ENCODE assay signal across 1 cellular context in the genomic region with DNA sequence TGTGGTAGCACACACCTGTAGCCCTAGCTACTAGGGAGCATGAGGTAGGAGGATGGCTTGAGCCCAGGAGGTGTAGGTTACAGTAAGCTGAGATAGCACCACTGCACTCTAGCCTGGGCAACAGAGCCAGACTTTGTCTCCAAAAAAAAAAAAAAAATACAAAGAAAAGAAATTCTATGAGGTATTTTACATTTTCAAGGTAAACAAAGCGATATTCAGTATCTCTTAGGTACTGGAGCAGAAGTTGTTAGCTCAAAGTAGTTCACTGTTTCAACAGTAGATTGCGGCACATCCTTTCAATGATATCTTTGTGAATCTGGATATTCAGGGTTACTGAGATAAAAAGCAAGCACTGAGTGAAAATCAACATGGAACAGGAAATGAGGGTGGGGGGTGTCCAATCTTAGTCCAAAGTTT.
TF ChIP-seq lines count a peak whose summit lies in the region.

No MANE protein-coding gene starts in this region.

TF ChIP-seq in HepG2, 621 proteins besides CTCF, POLR2A, EP300 and RAD21 (continued from another document and continues in another):
- TF ChIP-seq, protein P1, sequence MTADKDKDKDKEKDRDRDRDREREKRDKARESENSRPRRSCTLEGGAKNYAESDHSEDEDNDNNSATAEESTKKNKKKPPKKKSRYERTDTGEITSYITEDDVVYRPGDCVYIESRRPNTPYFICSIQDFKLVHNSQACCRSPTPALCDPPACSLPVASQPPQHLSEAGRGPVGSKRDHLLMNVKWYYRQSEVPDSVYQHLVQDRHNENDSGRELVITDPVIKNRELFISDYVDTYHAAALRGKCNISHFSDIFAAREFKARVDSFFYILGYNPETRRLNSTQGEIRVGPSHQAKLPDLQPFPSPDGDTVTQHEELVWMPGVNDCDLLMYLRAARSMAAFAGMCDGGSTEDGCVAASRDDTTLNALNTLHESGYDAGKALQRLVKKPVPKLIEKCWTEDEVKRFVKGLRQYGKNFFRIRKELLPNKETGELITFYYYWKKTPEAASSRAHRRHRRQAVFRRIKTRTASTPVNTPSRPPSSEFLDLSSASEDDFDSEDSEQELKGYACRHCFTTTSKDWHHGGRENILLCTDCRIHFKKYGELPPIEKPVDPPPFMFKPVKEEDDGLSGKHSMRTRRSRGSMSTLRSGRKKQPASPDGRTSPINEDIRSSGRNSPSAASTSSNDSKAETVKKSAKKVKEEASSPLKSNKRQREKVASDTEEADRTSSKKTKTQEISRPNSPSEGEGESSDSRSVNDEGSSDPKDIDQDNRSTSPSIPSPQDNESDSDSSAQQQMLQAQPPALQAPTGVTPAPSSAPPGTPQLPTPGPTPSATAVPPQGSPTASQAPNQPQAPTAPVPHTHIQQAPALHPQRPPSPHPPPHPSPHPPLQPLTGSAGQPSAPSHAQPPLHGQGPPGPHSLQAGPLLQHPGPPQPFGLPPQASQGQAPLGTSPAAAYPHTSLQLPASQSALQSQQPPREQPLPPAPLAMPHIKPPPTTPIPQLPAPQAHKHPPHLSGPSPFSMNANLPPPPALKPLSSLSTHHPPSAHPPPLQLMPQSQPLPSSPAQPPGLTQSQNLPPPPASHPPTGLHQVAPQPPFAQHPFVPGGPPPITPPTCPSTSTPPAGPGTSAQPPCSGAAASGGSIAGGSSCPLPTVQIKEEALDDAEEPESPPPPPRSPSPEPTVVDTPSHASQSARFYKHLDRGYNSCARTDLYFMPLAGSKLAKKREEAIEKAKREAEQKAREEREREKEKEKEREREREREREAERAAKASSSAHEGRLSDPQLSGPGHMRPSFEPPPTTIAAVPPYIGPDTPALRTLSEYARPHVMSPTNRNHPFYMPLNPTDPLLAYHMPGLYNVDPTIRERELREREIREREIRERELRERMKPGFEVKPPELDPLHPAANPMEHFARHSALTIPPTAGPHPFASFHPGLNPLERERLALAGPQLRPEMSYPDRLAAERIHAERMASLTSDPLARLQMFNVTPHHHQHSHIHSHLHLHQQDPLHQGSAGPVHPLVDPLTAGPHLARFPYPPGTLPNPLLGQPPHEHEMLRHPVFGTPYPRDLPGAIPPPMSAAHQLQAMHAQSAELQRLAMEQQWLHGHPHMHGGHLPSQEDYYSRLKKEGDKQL (CRISPR knock-in tag; IDR thresholded peaks at IDR 0.05; ENCODE audit: low read depth): peak; percentile 89
- no peak for TF ChIP-seq ZNF816 (CRISPR knock-in tag; IDR thresholded peaks at IDR 0.05; ENCODE audit: borderline replicate concordance)
- TF ChIP-seq, protein P2, sequence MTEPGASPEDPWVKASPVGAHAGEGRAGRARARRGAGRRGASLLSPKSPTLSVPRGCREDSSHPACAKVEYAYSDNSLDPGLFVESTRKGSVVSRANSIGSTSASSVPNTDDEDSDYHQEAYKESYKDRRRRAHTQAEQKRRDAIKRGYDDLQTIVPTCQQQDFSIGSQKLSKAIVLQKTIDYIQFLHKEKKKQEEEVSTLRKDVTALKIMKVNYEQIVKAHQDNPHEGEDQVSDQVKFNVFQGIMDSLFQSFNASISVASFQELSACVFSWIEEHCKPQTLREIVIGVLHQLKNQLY (CRISPR knock-in tag; IDR thresholded peaks at IDR 0.05): peak; percentile 50; the same call in 1 of the 2 replicates
- TF ChIP-seq ZSCAN25 (CRISPR knock-in tag; IDR thresholded peaks at IDR 0.05): no peak
- TF ChIP-seq ZNF296 (CRISPR knock-in tag; conservative IDR thresholded peaks at IDR 0.05): no peak
- no peak for TF ChIP-seq EHMT2 (IDR thresholded peaks at IDR 0.05; ENCODE audit: borderline replicate concordance, low read depth, low read length)
- TF ChIP-seq AGO2 (optimal IDR thresholded peaks at IDR 0.05; ENCODE audit: low read depth, low read length): no peak
- no peak for TF ChIP-seq MAFG (CRISPR knock-in tag; IDR thresholded peaks at IDR 0.05)
- peak; percentile 82 for TF ChIP-seq PHF21A (CRISPR knock-in tag; IDR thresholded peaks at IDR 0.05)
- TF ChIP-seq, protein P3, sequence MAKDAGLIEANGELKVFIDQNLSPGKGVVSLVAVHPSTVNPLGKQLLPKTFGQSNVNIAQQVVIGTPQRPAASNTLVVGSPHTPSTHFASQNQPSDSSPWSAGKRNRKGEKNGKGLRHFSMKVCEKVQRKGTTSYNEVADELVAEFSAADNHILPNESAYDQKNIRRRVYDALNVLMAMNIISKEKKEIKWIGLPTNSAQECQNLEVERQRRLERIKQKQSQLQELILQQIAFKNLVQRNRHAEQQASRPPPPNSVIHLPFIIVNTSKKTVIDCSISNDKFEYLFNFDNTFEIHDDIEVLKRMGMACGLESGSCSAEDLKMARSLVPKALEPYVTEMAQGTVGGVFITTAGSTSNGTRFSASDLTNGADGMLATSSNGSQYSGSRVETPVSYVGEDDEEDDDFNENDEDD (CRISPR knock-in tag; IDR thresholded peaks at IDR 0.05; ENCODE audit: borderline replicate concordance): no peak
- TF ChIP-seq, protein P4, sequence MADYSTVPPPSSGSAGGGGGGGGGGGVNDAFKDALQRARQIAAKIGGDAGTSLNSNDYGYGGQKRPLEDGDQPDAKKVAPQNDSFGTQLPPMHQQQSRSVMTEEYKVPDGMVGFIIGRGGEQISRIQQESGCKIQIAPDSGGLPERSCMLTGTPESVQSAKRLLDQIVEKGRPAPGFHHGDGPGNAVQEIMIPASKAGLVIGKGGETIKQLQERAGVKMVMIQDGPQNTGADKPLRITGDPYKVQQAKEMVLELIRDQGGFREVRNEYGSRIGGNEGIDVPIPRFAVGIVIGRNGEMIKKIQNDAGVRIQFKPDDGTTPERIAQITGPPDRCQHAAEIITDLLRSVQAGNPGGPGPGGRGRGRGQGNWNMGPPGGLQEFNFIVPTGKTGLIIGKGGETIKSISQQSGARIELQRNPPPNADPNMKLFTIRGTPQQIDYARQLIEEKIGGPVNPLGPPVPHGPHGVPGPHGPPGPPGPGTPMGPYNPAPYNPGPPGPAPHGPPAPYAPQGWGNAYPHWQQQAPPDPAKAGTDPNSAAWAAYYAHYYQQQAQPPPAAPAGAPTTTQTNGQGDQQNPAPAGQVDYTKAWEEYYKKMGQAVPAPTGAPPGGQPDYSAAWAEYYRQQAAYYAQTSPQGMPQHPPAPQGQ (CRISPR knock-in tag; IDR thresholded peaks at IDR 0.05; ENCODE audit: borderline replicate concordance): no peak
- TF ChIP-seq, protein P5, sequence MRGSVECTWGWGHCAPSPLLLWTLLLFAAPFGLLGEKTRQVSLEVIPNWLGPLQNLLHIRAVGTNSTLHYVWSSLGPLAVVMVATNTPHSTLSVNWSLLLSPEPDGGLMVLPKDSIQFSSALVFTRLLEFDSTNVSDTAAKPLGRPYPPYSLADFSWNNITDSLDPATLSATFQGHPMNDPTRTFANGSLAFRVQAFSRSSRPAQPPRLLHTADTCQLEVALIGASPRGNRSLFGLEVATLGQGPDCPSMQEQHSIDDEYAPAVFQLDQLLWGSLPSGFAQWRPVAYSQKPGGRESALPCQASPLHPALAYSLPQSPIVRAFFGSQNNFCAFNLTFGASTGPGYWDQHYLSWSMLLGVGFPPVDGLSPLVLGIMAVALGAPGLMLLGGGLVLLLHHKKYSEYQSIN (CRISPR knock-in tag; IDR thresholded peaks at IDR 0.05; ENCODE audit: borderline replicate concordance): no peak
- TF ChIP-seq, protein P6, sequence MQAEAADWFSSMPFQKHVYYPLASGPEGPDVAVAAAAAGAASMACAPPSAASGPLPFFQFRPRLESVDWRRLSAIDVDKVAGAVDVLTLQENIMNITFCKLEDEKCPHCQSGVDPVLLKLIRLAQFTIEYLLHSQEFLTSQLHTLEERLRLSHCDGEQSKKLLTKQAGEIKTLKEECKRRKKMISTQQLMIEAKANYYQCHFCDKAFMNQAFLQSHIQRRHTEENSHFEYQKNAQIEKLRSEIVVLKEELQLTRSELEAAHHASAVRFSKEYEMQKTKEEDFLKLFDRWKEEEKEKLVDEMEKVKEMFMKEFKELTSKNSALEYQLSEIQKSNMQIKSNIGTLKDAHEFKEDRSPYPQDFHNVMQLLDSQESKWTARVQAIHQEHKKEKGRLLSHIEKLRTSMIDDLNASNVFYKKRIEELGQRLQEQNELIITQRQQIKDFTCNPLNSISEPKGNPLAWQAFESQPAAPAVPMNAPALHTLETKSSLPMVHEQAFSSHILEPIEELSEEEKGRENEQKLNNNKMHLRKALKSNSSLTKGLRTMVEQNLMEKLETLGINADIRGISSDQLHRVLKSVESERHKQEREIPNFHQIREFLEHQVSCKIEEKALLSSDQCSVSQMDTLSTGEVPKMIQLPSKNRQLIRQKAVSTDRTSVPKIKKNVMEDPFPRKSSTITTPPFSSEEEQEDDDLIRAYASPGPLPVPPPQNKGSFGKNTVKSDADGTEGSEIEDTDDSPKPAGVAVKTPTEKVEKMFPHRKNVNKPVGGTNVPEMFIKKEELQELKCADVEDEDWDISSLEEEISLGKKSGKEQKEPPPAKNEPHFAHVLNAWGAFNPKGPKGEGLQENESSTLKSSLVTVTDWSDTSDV (CRISPR knock-in tag; IDR thresholded peaks at IDR 0.05): no peak
- no peak for TF ChIP-seq TEAD2 (CRISPR knock-in tag; IDR thresholded peaks at IDR 0.05)
- TF ChIP-seq MIER3 (CRISPR knock-in tag; IDR thresholded peaks at IDR 0.05; ENCODE audit: borderline replicate concordance): peak; percentile 70; the same call in 1 of the 2 replicates
- peak; percentile 87 for TF ChIP-seq NR2F6 (IDR thresholded peaks at IDR 0.05)
- TF ChIP-seq NR2F6 (CRISPR knock-in tag; IDR thresholded peaks at IDR 0.05): peak; percentile 70
- no peak for TF ChIP-seq MLLT10 (CRISPR knock-in tag; IDR thresholded peaks at IDR 0.05)
- TF ChIP-seq ZC3H13 (CRISPR knock-in tag; IDR thresholded peaks at IDR 0.05): no peak
- TF ChIP-seq HDAC2 (CRISPR knock-in tag; IDR thresholded peaks at IDR 0.05): peak; percentile 94
- no peak for TF ChIP-seq NPAS2 (CRISPR knock-in tag; IDR thresholded peaks at IDR 0.05; ENCODE audit: borderline replicate concordance)
- TF ChIP-seq, protein P7, sequence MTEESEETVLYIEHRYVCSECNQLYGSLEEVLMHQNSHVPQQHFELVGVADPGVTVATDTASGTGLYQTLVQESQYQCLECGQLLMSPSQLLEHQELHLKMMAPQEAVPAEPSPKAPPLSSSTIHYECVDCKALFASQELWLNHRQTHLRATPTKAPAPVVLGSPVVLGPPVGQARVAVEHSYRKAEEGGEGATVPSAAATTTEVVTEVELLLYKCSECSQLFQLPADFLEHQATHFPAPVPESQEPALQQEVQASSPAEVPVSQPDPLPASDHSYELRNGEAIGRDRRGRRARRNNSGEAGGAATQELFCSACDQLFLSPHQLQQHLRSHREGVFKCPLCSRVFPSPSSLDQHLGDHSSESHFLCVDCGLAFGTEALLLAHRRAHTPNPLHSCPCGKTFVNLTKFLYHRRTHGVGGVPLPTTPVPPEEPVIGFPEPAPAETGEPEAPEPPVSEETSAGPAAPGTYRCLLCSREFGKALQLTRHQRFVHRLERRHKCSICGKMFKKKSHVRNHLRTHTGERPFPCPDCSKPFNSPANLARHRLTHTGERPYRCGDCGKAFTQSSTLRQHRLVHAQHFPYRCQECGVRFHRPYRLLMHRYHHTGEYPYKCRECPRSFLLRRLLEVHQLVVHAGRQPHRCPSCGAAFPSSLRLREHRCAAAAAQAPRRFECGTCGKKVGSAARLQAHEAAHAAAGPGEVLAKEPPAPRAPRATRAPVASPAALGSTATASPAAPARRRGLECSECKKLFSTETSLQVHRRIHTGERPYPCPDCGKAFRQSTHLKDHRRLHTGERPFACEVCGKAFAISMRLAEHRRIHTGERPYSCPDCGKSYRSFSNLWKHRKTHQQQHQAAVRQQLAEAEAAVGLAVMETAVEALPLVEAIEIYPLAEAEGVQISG (CRISPR knock-in tag; IDR thresholded peaks at IDR 0.05): peak; percentile 55; the same call in 1 of the 2 replicates
- TF ChIP-seq ETV5 (CRISPR knock-in tag; IDR thresholded peaks at IDR 0.05; ENCODE audit: borderline replicate concordance): peak; percentile 98
- TF ChIP-seq THAP11 (CRISPR knock-in tag; IDR thresholded peaks at IDR 0.05): peak; percentile 46; the same call in 1 of the 2 replicates
- TF ChIP-seq, protein P8, sequence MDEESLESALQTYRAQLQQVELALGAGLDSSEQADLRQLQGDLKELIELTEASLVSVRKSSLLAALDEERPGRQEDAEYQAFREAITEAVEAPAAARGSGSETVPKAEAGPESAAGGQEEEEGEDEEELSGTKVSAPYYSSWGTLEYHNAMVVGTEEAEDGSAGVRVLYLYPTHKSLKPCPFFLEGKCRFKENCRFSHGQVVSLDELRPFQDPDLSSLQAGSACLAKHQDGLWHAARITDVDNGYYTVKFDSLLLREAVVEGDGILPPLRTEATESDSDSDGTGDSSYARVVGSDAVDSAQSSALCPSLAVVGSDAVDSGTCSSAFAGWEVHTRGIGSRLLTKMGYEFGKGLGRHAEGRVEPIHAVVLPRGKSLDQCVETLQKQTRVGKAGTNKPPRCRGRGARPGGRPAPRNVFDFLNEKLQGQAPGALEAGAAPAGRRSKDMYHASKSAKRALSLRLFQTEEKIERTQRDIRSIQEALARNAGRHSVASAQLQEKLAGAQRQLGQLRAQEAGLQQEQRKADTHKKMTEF (CRISPR knock-in tag; IDR thresholded peaks at IDR 0.05): peak; percentile 63
- TF ChIP-seq ZNF777 (CRISPR knock-in tag; IDR thresholded peaks at IDR 0.05): no peak
- peak; percentile 46; the same call in 1 of the 2 replicates for TF ChIP-seq ZNF557 (CRISPR knock-in tag; IDR thresholded peaks at IDR 0.05)
- no peak for TF ChIP-seq KMT2A (CRISPR knock-in tag; IDR thresholded peaks at IDR 0.05)
- no peak for TF ChIP-seq FOXP1 (IDR thresholded peaks at IDR 0.05)
- TF ChIP-seq FOXP1 (CRISPR knock-in tag; IDR thresholded peaks at IDR 0.05): peak; percentile 74
- no peak for TF ChIP-seq ZNF333 (CRISPR knock-in tag; IDR thresholded peaks at IDR 0.05; ENCODE audit: borderline replicate concordance)
- TF ChIP-seq ZNF337 (CRISPR knock-in tag; IDR thresholded peaks at IDR 0.05; ENCODE audit: borderline replicate concordance, low read depth): no peak
- peak; percentile 85 for TF ChIP-seq ELF3 (CRISPR knock-in tag; IDR thresholded peaks at IDR 0.05)
- TF ChIP-seq SAP130 (CRISPR knock-in tag; IDR thresholded peaks at IDR 0.05; ENCODE audit: low read depth): peak; percentile 54
- TF ChIP-seq HNRNPLL (IDR thresholded peaks at IDR 0.05; ENCODE audit: low read depth, low read length, poor library complexity, severe bottlenecking): no peak
- no peak for TF ChIP-seq ZNF17 (CRISPR knock-in tag; IDR thresholded peaks at IDR 0.05)
- peak; percentile 64; the same call in 1 of the 2 replicates for TF ChIP-seq SP140L (CRISPR knock-in tag; IDR thresholded peaks at IDR 0.05; ENCODE audit: borderline replicate concordance)
- no peak for TF ChIP-seq ZNF335 (CRISPR knock-in tag; IDR thresholded peaks at IDR 0.05)
- no peak for TF ChIP-seq ZNF775 (CRISPR knock-in tag; IDR thresholded peaks at IDR 0.05; ENCODE audit: borderline replicate concordance)
- no peak for TF ChIP-seq ZNF556 (CRISPR knock-in tag; IDR thresholded peaks at IDR 0.05; ENCODE audit: borderline replicate concordance)
- TF ChIP-seq TCF12 (IDR thresholded peaks at IDR 0.05): no peak
- 0 out of 2 replicates have a peak, but pooled peaks have one; percentile 62 for TF ChIP-seq TCF12 (CRISPR knock-in tag; IDR thresholded peaks at IDR 0.05)
- TF ChIP-seq SIX4 (CRISPR knock-in tag; IDR thresholded peaks at IDR 0.05): peak; percentile 76
- no peak for TF ChIP-seq CBFB (CRISPR knock-in tag; IDR thresholded peaks at IDR 0.05)
- peak; percentile 90; the same call in 1 of the 2 replicates for TF ChIP-seq HMG20A (CRISPR knock-in tag; IDR thresholded peaks at IDR 0.05; ENCODE audit: borderline replicate concordance)
- TF ChIP-seq PITX1 (CRISPR knock-in tag; IDR thresholded peaks at IDR 0.05): peak; percentile 85
- TF ChIP-seq, protein P9, sequence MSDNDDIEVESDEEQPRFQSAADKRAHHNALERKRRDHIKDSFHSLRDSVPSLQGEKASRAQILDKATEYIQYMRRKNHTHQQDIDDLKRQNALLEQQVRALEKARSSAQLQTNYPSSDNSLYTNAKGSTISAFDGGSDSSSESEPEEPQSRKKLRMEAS (IDR thresholded peaks at IDR 0.05): no peak; the same call in 1 of the 2 replicates
